ENCODE assay signal across 28 cellular contexts in the genomic region with DNA sequence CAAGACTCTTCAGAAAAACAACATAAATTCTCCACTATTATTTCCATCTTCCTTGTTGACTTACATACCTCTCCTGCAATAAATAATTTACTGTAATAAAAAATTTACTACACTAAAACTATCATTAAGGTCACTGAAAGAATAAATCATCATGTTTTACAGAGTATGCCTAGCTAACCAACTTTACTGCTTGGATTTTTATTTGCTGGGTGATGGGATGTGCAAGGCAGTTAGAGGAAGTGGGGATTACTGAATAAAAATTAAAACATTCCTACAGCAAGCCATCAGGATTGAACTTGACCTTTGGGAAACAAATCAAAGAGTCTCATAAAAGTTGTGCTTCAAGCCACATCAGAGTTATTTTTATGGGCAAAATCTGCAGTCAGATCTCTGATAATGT.
DNase-seq lines count a peak whose midpoint lies in the region; FAIRE-seq and TF ChIP-seq lines count a peak whose summit lies in the region.
"Had no signal": no experiment of that assay in that cellular context is flagged by ENCODE, and none has a peak within 500 bp of the region (broad histone marks: within the 10 kb centered on the region; RNA-seq: fewer than 3 reads in every experiment).

No MANE protein-coding gene starts in this region.

- DNase-seq in EH (ENCODE audit: low read depth) (peak; percentile 30), HT1080 (ENCODE audit: low read depth) (peak; percentile 6), retinal pigment epithelial cell (ENCODE audit: low read depth) (peak; percentile 20), cardiac septum (ENCODE audit: low spot score) (no peak), NCI-H510A (lab: John Stamatoyannopoulos, UW) (no peak), COLO668 (lab: John Stamatoyannopoulos, UW; ENCODE audit: unreplicated experiment) (no peak)
- DNase-seq in stimulated activated CD4-positive, alpha-beta T cell treated with anti-CD3 and anti-CD28 coated beads, Interleukin-2, amount 100 ng/mL, for 48 hours: no peak
- DNase-seq: activated CD8-positive, alpha-beta memory T cell treated with anti-CD3 and anti-CD28 coated beads for 24 hours; activated effector memory CD4-positive, alpha-beta T cell treated with anti-CD3 and anti-CD28 coated beads, Interleukin-2, amount 50 U/mL, for 16 hours; activated naive CD8-positive, alpha-beta T cell treated with anti-CD3 and anti-CD28 coated beads for 36 hours; caudate nucleus; cortex of kidney; endodermal cell; GOT3; KBM-7; left ventricle myocardium inferior; MV-4-11; naive B cell; NCI-H1436 treated with DMSO at 0.1 percent for 48 hours; NCI-H774; RPMI8226; stimulated activated CD4-positive, alpha-beta T cell treated with anti-CD3 and anti-CD28 coated beads, Interleukin-4, amount 100 ng/mL, for 1 hour; T-cell; trophoblast cell had no signal

- TF ChIP-seq CTCF in retinal pigment epithelial cell (conservative IDR thresholded peaks at IDR 0.05; ENCODE audit: low read depth, low read length): no peak

- FAIRE-seq in endometrium (lab: Jason Lieb, UNC): peak; percentile 99
- FAIRE-seq: astrocyte, TTC549 had no signal

- no peak overlapping the region for H3K4me3 ChIP-seq in retinal pigment epithelial cell (ENCODE audit: low read length)
- H3K4me3 ChIP-seq: left ventricle myocardium inferior, right atrium auricular region had no signal

- intact Hi-C loops in cardiac septum (cut with DNase I): no loop called here

Comparison
In these comparisons a context has a peak if more than half of its experiments do, and no peak if none do; other contexts are left out.
1. DNase-seq: peak in EH (single experiment), HT1080 (single experiment) and retinal pigment epithelial cell (single experiment); none in cardiac septum (single experiment), NCI-H510A (single experiment), COLO668 (single experiment) and stimulated activated CD4-positive, alpha-beta T cell treated with anti-CD3 and anti-CD28 coated beads, Interleukin-2, amount 100 ng/mL, for 48 hours (0 of 2).